ENCODE assay signal across 12 cellular contexts in the genomic region with DNA sequence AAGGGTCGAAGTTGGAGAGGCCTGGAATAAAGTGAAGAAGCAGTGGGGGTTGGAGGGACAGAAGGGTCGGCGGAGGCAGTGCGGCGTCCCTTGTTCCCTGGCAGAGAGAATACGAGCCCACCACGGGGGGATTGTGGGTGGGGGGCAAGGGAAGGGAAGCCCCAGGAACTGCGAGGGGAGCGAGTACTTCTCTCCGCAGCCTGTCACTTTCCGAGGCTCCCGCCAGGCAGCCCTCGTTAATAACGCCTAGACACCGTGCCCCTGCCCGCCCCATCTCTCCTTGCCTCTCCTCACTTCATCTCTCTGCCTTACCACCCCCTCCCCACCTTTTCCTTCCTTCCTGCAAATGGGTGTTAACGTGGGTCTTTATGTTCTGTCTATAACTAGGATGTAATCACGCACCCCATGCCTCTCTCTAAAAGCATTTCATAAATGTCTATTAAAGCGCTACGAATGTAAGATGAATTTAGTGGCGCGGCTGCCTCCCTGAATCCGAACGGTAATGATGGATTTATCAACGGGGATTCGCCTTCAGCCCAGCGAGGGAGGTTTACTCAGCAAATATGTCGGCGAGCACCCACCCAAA. TPM values are rescaled to one million over a fixed set of nuclear protein-coding genes. Genes with fewer than 3 reads are reported as not detected.
DNase-seq lines count a peak whose midpoint lies in the region; ATAC-seq and TF ChIP-seq lines count a peak whose summit lies in the region.
"Had no signal": no experiment of that assay in that cellular context is flagged by ENCODE, and none has a peak within 500 bp of the region (broad histone marks: within the 10 kb centered on the region; RNA-seq: fewer than 3 reads in every experiment).

No MANE protein-coding gene starts in this region.

- no peak for DNase-seq in activated naive CD4-positive, alpha-beta T cell treated with anti-CD3 and anti-CD28 coated beads, Interleukin-2, amount 10 ng/mL, durations not matched to agents 7 days and 5 days
- no peak for DNase-seq in activated naive CD4-positive, alpha-beta T cell (lab: John Stamatoyannopoulos, UW)
- DNase-seq in epithelial cell of esophagus (ENCODE audit: low read depth) (peak; percentile 50), nephron progenitor cell (peak; percentile 26), transverse colon (no peak), HPDE6-E6E7 (ENCODE audit: extremely low spot score) (no peak), glutamatergic neuron (no peak)
- DNase-seq in stimulated activated naive CD8-positive, alpha-beta T cell treated with anti-CD3 and anti-CD28 coated beads, Interleukin-15, amount 100 ng/mL, for 72 hours: no peak
- DNase-seq: ACHN; activated naive CD4-positive, alpha-beta T cell treated with anti-CD3 and anti-CD28 coated beads, Interleukin-2, amount 50 U/mL, for 16 hours; foreskin keratinocyte; NCI-H1930 had no signal

- peaks cover 0 to 52% (median 34%) of the 10 kb centered on the region in 4 donors for H3K4me1 ChIP-seq in transverse colon

- ATAC-seq in stimulated activated naive CD8-positive, alpha-beta T cell treated with anti-CD3 and anti-CD28 coated beads, Interleukin-15, amount 100 ng/mL, for 72 hours: no peak
- ATAC-seq: foreskin keratinocyte had no signal

- H3K4me1 Mint-ChIP-seq in activated naive CD4-positive, alpha-beta T cell treated with anti-CD3 and anti-CD28 coated beads, Interleukin-2, amount 10 ng/mL, durations not matched to agents 7 days and 5 days: peaks cover 5% of the 10 kb centered on the region
- peaks cover 96% of the 10 kb centered on the region for H3K4me1 Mint-ChIP-seq in nephron progenitor cell
- H3K4me1 Mint-ChIP-seq in glutamatergic neuron (ENCODE audit: low read depth, unreplicated experiment): peaks cover 15% of the 10 kb centered on the region
- H3K4me1 Mint-ChIP-seq in stimulated activated naive CD8-positive, alpha-beta T cell treated with anti-CD3 and anti-CD28 coated beads, Interleukin-15, amount 100 ng/mL, for 72 hours: peaks cover 13% of the 10 kb centered on the region

- TF ChIP-seq POLR2A in transverse colon (IDR thresholded peaks at IDR 0.05): no peak

- 64 to 71% methylated on average over 19 to 29 of the region's 29 CpGs for WGBS in transverse colon (ENCODE audit: low coverage in 1 of 2), 2 donors

- no peaks in the 10 kb centered on the region for H3K36me3 ChIP-seq in transverse colon

- no peaks in the 10 kb centered on the region for H3K27me3 Mint-ChIP-seq in activated naive CD4-positive, alpha-beta T cell treated with anti-CD3 and anti-CD28 coated beads, Interleukin-2, amount 10 ng/mL, durations not matched to agents 7 days and 5 days
- H3K27me3 Mint-ChIP-seq in nephron progenitor cell (ENCODE audit: low read depth, poor library complexity): peaks cover 21% of the 10 kb centered on the region
- peaks cover 51% of the 10 kb centered on the region for H3K27me3 Mint-ChIP-seq in glutamatergic neuron (ENCODE audit: unreplicated experiment)
- peaks cover 100% of the 10 kb centered on the region for H3K27me3 Mint-ChIP-seq in stimulated activated naive CD8-positive, alpha-beta T cell treated with anti-CD3 and anti-CD28 coated beads, Interleukin-15, amount 100 ng/mL, for 72 hours

- no peak overlapping the region for H3K4me3 Mint-ChIP-seq in activated naive CD4-positive, alpha-beta T cell treated with anti-CD3 and anti-CD28 coated beads, Interleukin-2, amount 10 ng/mL, durations not matched to agents 7 days and 5 days
- H3K4me3 Mint-ChIP-seq in nephron progenitor cell: peak overlapping the region; percentile 97
- no peak overlapping the region for H3K4me3 Mint-ChIP-seq in glutamatergic neuron (ENCODE audit: unreplicated experiment)
- no peak overlapping the region for H3K4me3 Mint-ChIP-seq in stimulated activated naive CD8-positive, alpha-beta T cell treated with anti-CD3 and anti-CD28 coated beads, Interleukin-15, amount 100 ng/mL, for 72 hours

- no peaks in the 10 kb centered on the region for H3K9me3 ChIP-seq in transverse colon

- H3K9me3 Mint-ChIP-seq in activated naive CD4-positive, alpha-beta T cell treated with anti-CD3 and anti-CD28 coated beads, Interleukin-2, amount 10 ng/mL, durations not matched to agents 7 days and 5 days: peaks cover 3% of the 10 kb centered on the region
- H3K9me3 Mint-ChIP-seq in nephron progenitor cell (no peaks in the 10 kb centered on the region), glutamatergic neuron (ENCODE audit: unreplicated experiment) (peaks cover 11% of the 10 kb centered on the region)
- H3K9me3 Mint-ChIP-seq in stimulated activated naive CD8-positive, alpha-beta T cell treated with anti-CD3 and anti-CD28 coated beads, Interleukin-15, amount 100 ng/mL, for 72 hours: peaks cover 0 to 7% of the 10 kb centered on the region in 2 donors

- intact Hi-C loops in transverse colon (cut with DNase I; ENCODE audit: low total_unique reads): no loop called here

- peaks cover 5% of the 10 kb centered on the region for H3K36me3 Mint-ChIP-seq in activated naive CD4-positive, alpha-beta T cell treated with anti-CD3 and anti-CD28 coated beads, Interleukin-2, amount 10 ng/mL, durations not matched to agents 7 days and 5 days
- H3K36me3 Mint-ChIP-seq in nephron progenitor cell (ENCODE audit: low read depth) (peaks cover 44% of the 10 kb centered on the region), glutamatergic neuron (ENCODE audit: unreplicated experiment) (no peaks in the 10 kb centered on the region)

- peaks cover 6% of the 10 kb centered on the region for H3K27me3 ChIP-seq in transverse colon
- H3K27me3 ChIP-seq: foreskin keratinocyte had no signal

- H3K27ac Mint-ChIP-seq in activated naive CD4-positive, alpha-beta T cell treated with anti-CD3 and anti-CD28 coated beads, Interleukin-2, amount 10 ng/mL, durations not matched to agents 7 days and 5 days: peak overlapping the region; percentile 2
- H3K27ac Mint-ChIP-seq in nephron progenitor cell (peak overlapping the region; percentile 94), glutamatergic neuron (ENCODE audit: unreplicated experiment) (no peak overlapping the region)
- H3K27ac Mint-ChIP-seq in stimulated activated naive CD8-positive, alpha-beta T cell treated with anti-CD3 and anti-CD28 coated beads, Interleukin-15, amount 100 ng/mL, for 72 hours: no peak overlapping the region

- peak overlapping the region; percentile 68 for H3K4me3 ChIP-seq in epithelial cell of esophagus (ENCODE audit: low read length)
- H3K4me3 ChIP-seq in transverse colon: peak overlapping the region in 1 of 4 donors; percentile 86

- H3K27ac ChIP-seq in transverse colon: peak overlapping the region; percentile 94 to 98 (median 96)
- H3K27ac ChIP-seq: foreskin keratinocyte had no signal

- in situ Hi-C loops in transverse colon (cut with MboI; ENCODE audit: low pct_ligation_motif_present in 1 of 4, low pct_unique_long_range_greater_than_20kb in 1 of 4, low sequenced_read_pairs in 3 of 4): loop anchor here in 2 of 4 donors (25.0 kb wide), 1 partner anchor 1082 kb away; no protein-coding TSS in a partner anchor

- no peak for TF ChIP-seq EP300 in transverse colon (IDR thresholded peaks at IDR 0.05; ENCODE audit: low read depth)

- TF ChIP-seq CTCF in epithelial cell of esophagus (IDR thresholded peaks at IDR 0.05; ENCODE audit: insufficient read depth, low read depth, low read length, missing control alignments) (no peak), nephron progenitor cell (IDR thresholded peaks at IDR 0.05) (no peak), transverse colon (IDR thresholded peaks at IDR 0.05) (no peak), glutamatergic neuron (IDR thresholded peaks at IDR 0.05; ENCODE audit: partially characterized antibody, unreplicated experiment) (no peak)

- CTCF ChIA-PET in activated naive CD4-positive, alpha-beta T cell treated with anti-CD3 and anti-CD28 coated beads, Interleukin-2, amount 10 ng/mL, durations not matched to agents 7 days and 5 days (lab: Charles Lee): interaction anchor here (0.9 to 1.1 kb wide), 2 partner anchors 13 to 17 kb away, joined by 3 to 5 read pairs; no protein-coding TSS in a partner anchor

RNA-seq across cellular contexts. Expression of gene NR2F2, which starts 13.7 kb away (rescaled TPM):
- total RNA-seq in transverse colon: 10 to 100 TPM; 11.3 to 29.5 (median 18.4) TPM
- 1.9 TPM for total RNA-seq in glutamatergic neuron (ENCODE audit: unreplicated experiment)

Comparison
In these comparisons a context has a peak if more than half of its experiments do, and no peak if none do; other contexts are left out.
1. DNase-seq: peak in epithelial cell of esophagus (single experiment) and nephron progenitor cell (single experiment); none in activated naive CD4-positive, alpha-beta T cell treated with anti-CD3 and anti-CD28 coated beads, Interleukin-2, amount 10 ng/mL, durations not matched to agents 7 days and 5 days (single experiment), activated naive CD4-positive, alpha-beta T cell (0 of 4), transverse colon (single experiment), HPDE6-E6E7 (single experiment), glutamatergic neuron (single experiment) and stimulated activated naive CD8-positive, alpha-beta T cell treated with anti-CD3 and anti-CD28 coated beads, Interleukin-15, amount 100 ng/mL, for 72 hours (0 of 2).
2. H3K27ac Mint-ChIP-seq: peak in activated naive CD4-positive, alpha-beta T cell treated with anti-CD3 and anti-CD28 coated beads, Interleukin-2, amount 10 ng/mL, durations not matched to agents 7 days and 5 days (single experiment) and nephron progenitor cell (single experiment); none in glutamatergic neuron (single experiment) and stimulated activated naive CD8-positive, alpha-beta T cell treated with anti-CD3 and anti-CD28 coated beads, Interleukin-15, amount 100 ng/mL, for 72 hours (0 of 2).